In the genomic region with DNA sequence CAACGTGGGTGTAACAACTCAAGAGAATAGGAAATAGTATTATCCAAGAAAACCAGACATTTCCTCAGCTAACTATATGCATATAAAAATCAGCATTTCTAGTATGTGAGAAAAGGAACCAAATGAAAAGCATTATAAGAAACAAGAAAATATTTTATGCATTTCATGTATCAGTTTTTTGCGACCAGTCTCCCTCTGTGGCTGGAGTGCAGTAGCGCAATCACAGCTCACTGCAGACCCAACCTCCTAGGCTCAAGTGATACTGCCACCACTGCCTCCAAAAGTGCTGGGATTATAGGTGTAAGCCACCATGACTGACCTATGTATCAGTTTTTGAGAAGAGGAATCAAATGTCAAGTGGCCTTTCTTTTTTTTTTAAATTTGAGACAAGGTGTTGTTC, we compare ENCODE assay signal across 1 cellular context.
TF ChIP-seq lines count a peak whose summit lies in the region.

No MANE protein-coding gene starts in this region.

TF ChIP-seq in SK-N-SH treated with all-trans-retinoic acid at 6 μM for 48 hours, 23 proteins besides CTCF, POLR2A, EP300 and RAD21 (continued from another document):
- TF ChIP-seq, protein P1, sequence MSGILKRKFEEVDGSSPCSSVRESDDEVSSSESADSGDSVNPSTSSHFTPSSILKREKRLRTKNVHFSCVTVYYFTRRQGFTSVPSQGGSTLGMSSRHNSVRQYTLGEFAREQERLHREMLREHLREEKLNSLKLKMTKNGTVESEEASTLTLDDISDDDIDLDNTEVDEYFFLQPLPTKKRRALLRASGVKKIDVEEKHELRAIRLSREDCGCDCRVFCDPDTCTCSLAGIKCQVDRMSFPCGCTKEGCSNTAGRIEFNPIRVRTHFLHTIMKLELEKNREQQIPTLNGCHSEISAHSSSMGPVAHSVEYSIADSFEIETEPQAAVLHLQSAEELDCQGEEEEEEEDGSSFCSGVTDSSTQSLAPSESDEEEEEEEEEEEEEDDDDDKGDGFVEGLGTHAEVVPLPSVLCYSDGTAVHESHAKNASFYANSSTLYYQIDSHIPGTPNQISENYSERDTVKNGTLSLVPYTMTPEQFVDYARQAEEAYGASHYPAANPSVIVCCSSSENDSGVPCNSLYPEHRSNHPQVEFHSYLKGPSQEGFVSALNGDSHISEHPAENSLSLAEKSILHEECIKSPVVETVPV (CRISPR knock-in tag; IDR thresholded peaks at IDR 0.05): no peak
- TF ChIP-seq TCF4 (CRISPR knock-in tag; IDR thresholded peaks at IDR 0.05; ENCODE audit: borderline replicate concordance) (no peak), OSR1 (CRISPR knock-in tag; IDR thresholded peaks at IDR 0.05) (no peak), PPARA (CRISPR knock-in tag; IDR thresholded peaks at IDR 0.05; ENCODE audit: borderline replicate concordance) (no peak), ISL1 (CRISPR knock-in tag; IDR thresholded peaks at IDR 0.05) (no peak)
- TF ChIP-seq, protein P2, sequence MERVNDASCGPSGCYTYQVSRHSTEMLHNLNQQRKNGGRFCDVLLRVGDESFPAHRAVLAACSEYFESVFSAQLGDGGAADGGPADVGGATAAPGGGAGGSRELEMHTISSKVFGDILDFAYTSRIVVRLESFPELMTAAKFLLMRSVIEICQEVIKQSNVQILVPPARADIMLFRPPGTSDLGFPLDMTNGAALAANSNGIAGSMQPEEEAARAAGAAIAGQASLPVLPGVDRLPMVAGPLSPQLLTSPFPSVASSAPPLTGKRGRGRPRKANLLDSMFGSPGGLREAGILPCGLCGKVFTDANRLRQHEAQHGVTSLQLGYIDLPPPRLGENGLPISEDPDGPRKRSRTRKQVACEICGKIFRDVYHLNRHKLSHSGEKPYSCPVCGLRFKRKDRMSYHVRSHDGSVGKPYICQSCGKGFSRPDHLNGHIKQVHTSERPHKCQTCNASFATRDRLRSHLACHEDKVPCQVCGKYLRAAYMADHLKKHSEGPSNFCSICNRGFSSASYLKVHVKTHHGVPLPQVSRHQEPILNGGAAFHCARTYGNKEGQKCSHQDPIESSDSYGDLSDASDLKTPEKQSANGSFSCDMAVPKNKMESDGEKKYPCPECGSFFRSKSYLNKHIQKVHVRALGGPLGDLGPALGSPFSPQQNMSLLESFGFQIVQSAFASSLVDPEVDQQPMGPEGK (CRISPR knock-in tag; IDR thresholded peaks at IDR 0.05; ENCODE audit: borderline replicate concordance): no peak
